In the genomic region with DNA sequence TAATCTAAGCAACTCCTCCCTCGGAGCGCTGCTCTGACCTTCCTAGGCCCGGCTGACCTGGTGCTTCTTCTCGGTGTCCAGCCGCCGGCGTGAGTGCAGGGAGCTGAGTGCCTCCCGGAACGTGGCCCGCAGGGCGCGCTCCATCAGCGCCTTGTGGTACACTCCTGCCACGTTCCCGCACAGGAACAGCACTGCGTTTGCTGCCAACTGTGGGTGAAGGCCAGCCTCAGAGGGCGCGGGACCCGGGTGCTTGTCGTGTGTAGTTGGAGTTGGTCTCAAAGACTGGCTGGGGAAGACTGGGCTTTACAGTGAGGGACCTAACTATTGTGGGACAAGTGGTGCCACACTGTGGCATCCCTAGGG, we compare ENCODE assay signal across 12 cellular contexts. TPM values are rescaled to one million over a fixed set of nuclear protein-coding genes. Genes with fewer than 3 reads are reported as not detected.
A peak's percentile ranks its signal among the peaks of the same experiment; 100 is the strongest.
DNase-seq lines count a peak whose midpoint lies in the region; ATAC-seq, FAIRE-seq and TF ChIP-seq lines count a peak whose summit lies in the region.
"Had no signal": no experiment of that assay in that cellular context is flagged by ENCODE, and none has a peak within 500 bp of the region (broad histone marks: within the 10 kb centered on the region; RNA-seq: fewer than 3 reads in every experiment).

No MANE protein-coding gene starts in this region.

- H3K36me3 ChIP-seq in left ventricle myocardium inferior (peaks cover 5% of the 10 kb centered on the region), Panc1 (ENCODE audit: control insufficient read depth, insufficient read depth, low read length) (no peaks in the 10 kb centered on the region), keratinocyte (ENCODE audit: control insufficient read depth in 2 of 2, extremely low read depth in 1 of 2, insufficient read depth in 2 of 2, low read length in 2 of 2) (peaks cover 0 to 2% of the 10 kb centered on the region in 2 experiments)

- H2AFZ ChIP-seq in keratinocyte (ENCODE audit: control insufficient read depth, low read length): no peak overlapping the region

- no TSS peak for BruUV-seq in Panc1 (replicated peaks; lab: Mats Ljungman, UMichigan)

- H3K4me1 ChIP-seq in left ventricle myocardium inferior (peaks cover 40% of the 10 kb centered on the region), Panc1 (ENCODE audit: control insufficient read depth, insufficient read depth, low read length) (peaks cover 3% of the 10 kb centered on the region; the same call in 1 of the 2 replicates), keratinocyte (ENCODE audit: control insufficient read depth, extremely low read depth, insufficient read depth, low read length) (peaks cover 22% of the 10 kb centered on the region)

- peak overlapping the region; percentile 95 for H3K27ac ChIP-seq in left ventricle myocardium inferior (replicated peaks)
- no peak overlapping the region for H3K27ac ChIP-seq in Panc1 (ENCODE audit: low read length)
- H3K27ac ChIP-seq in keratinocyte (ENCODE audit: control insufficient read depth, insufficient read depth, low read length): no peak overlapping the region
- H3K27ac ChIP-seq: parathyroid adenoma had no signal

- no peak for FAIRE-seq in keratinocyte (lab: Jason Lieb, UNC)

- no peaks in the 10 kb centered on the region for H4K20me1 ChIP-seq in keratinocyte (ENCODE audit: control insufficient read depth, extremely low read depth, insufficient read depth, low read length)

- no peaks in the 10 kb centered on the region for H3K9me1 ChIP-seq in keratinocyte (ENCODE audit: control insufficient read depth, extremely low read depth, insufficient read depth, low read length)

- H3K4me2 ChIP-seq in keratinocyte (ENCODE audit: control insufficient read depth, extremely low read depth, insufficient read depth, low read depth, low read length): peak overlapping the region; percentile 52

- H3K27me3 ChIP-seq in left ventricle myocardium inferior (ENCODE audit: low read depth) (peaks cover 44% of the 10 kb centered on the region), Panc1 (ENCODE audit: control insufficient read depth, insufficient read depth, low read length) (no peaks in the 10 kb centered on the region), keratinocyte (ENCODE audit: control insufficient read depth, extremely low read depth, insufficient read depth, low read length) (peaks cover 13% of the 10 kb centered on the region)

- ATAC-seq in Right ventricle myocardium superior (ENCODE audit: poor library complexity) (no peak), Panc1 (peak; percentile 33; the same call in 1 of the 2 replicates), HG02973 (IDR thresholded peaks at IDR 0.05; ENCODE audit: unreplicated experiment) (no peak), GM21717 (IDR thresholded peaks at IDR 0.05; ENCODE audit: unreplicated experiment) (no peak)

- intact Hi-C loops in left ventricle myocardium inferior (cut with micrococcal nuclease): loop anchor here (5.0 kb wide), 1 partner anchor 106 kb away; no protein-coding TSS in a partner anchor
- intact Hi-C loops in Right ventricle myocardium superior (cut with DNase I): loop anchor here (2.0 kb wide), 1 partner anchor 105 kb away; no protein-coding TSS in a partner anchor
- intact Hi-C loops in Panc1 (cut with micrococcal nuclease; ENCODE audit: unreplicated experiment): loop anchor here (2.0 kb wide), 1 partner anchor 99 kb away; no protein-coding TSS in a partner anchor

- in situ Hi-C loops in Panc1 (cut with HindIII; ENCODE audit: low pct_unique_long_range_greater_than_20kb, low sequenced_read_pairs): loop anchor here (10.0 kb wide), 1 partner anchor 103 kb away; no protein-coding TSS in a partner anchor

- H3K9me3 ChIP-seq in left ventricle myocardium inferior (replicated peaks): no peaks in the 10 kb centered on the region
- H3K9me3 ChIP-seq in Panc1 (ENCODE audit: control insufficient read depth, insufficient read depth, low read depth, low read length): no peaks in the 10 kb centered on the region
- H3K9me3 ChIP-seq in keratinocyte (ENCODE audit: control insufficient read depth, low read depth, low read length): no peaks in the 10 kb centered on the region

- no peak for TF ChIP-seq CTCF in left ventricle myocardium inferior (IDR thresholded peaks at IDR 0.05; ENCODE audit: borderline replicate concordance)
- TF ChIP-seq CTCF in Panc1 (IDR thresholded peaks at IDR 0.05): no peak
- peak in 1 of 3 experiments; percentile 8 for TF ChIP-seq CTCF in keratinocyte (optimal IDR thresholded peaks at IDR 0.05 in 1 of 3, IDR thresholded peaks at IDR 0.05 in 1 of 3, conservative IDR thresholded peaks at IDR 0.05 in 1 of 3; ENCODE audit: extremely low read depth in 1 of 3, insufficient read depth in 2 of 3, low read length in 3 of 3)

- H3K79me2 ChIP-seq in keratinocyte (ENCODE audit: control insufficient read depth, insufficient read depth, low read length): no peaks in the 10 kb centered on the region
- H3K79me2 ChIP-seq: parathyroid adenoma had no signal

- CTCF ChIA-PET in Panc1 (lab: Charles Lee): interaction anchor here (0.6 to 1.7 kb wide), 3 partner anchors 100 to 105 kb away, joined by 3 to 11 read pairs (median 5); no protein-coding TSS in a partner anchor

- dilution Hi-C loops in keratinocyte (cut with MboI; ENCODE audit: extremely low pct_ligation_motif_present, low sequenced_read_pairs): no loop called here

- DNase-seq in left ventricle myocardium inferior (no peak), Right ventricle myocardium superior (no peak), Panc1 (ENCODE audit: low read depth, low spot score) (no peak), keratinocyte (ENCODE audit: low read depth, low spot score) (no peak), NCI-H1694 (lab: John Stamatoyannopoulos, UW) (no peak), T-helper 9 cell (no peak)
- DNase-seq: NCI-H446 treated with DMSO at 0.1 percent for 48 hours had no signal

- H3K9ac ChIP-seq in keratinocyte (ENCODE audit: control insufficient read depth, extremely low read depth, insufficient read depth, low read length): no peak overlapping the region
- H3K9ac ChIP-seq: parathyroid adenoma had no signal

- H3K4me3 ChIP-seq in left ventricle myocardium inferior (no peak overlapping the region), Panc1 (ENCODE audit: low read depth in 2 of 2, low read length in 2 of 2) (no peak overlapping the region), keratinocyte (ENCODE audit: control insufficient read depth in 2 of 3, extremely low read depth in 1 of 3, insufficient read depth in 2 of 3, low read depth in 1 of 3, low read length in 3 of 3) (no peak overlapping the region)

- POLR2A ChIA-PET in Panc1 (lab: Charles Lee): no interaction called here

RNA-seq across cellular contexts. Expression of a gene that starts 3.2 kb away (rescaled TPM):
- total RNA-seq in left ventricle myocardium inferior: 26.6 TPM
- 20.6 TPM for total RNA-seq in Right ventricle myocardium superior
- 0.21 TPM for total RNA-seq in Panc1 (2021; ENCODE audit: unreplicated experiment)
- polyA plus RNA-seq in Panc1 (2012; ENCODE audit: insufficient read length): not detected
- 0.21 to 0.44 TPM (median 0.23 TPM) in 3 replicates for polyA plus RNA-seq in keratinocyte
- polyA plus RNA-seq in keratinocyte (2011; ENCODE audit: low read depth): 0.92 TPM
- 0.05 and 0.16 TPM in 2 replicates for polyA plus RNA-seq in keratinocyte (2011; cell fraction: cytosol; rRNA removed)
- polyA plus RNA-seq in keratinocyte (2011; cell fraction: nucleus; rRNA removed): 4.1 and 5.3 TPM in 2 replicates
- 0.29 and 0.69 TPM in 2 replicates for polyA plus RNA-seq in keratinocyte (2012; ENCODE audit: low replicate concordance)
- 0.20 to 0.32 TPM in 2 of 3 replicates, not detected in the other for polyA minus RNA-seq in keratinocyte
- 5.4 TPM for polyA minus RNA-seq in keratinocyte (2011; cell fraction: cytosol; rRNA and poly(A)+ RNA removed)
- polyA minus RNA-seq in keratinocyte (2011; cell fraction: nucleus; rRNA and poly(A)+ RNA removed): 1.1 and 1.2 TPM in 2 replicates
- total RNA-seq: HT1080 had no signal

RNA-seq across cellular contexts. Expression of a gene that starts 8.1 kb away (rescaled TPM):
- 3.6 TPM for total RNA-seq in left ventricle myocardium inferior
- total RNA-seq in Right ventricle myocardium superior: 2.9 TPM
- total RNA-seq in Panc1 (2021; ENCODE audit: unreplicated experiment): not detected
- not detected for polyA plus RNA-seq in Panc1 (2012; ENCODE audit: insufficient read length)
- 7.3 to 10.7 TPM (median 8.0 TPM) in 3 replicates for polyA plus RNA-seq in keratinocyte
- polyA plus RNA-seq in keratinocyte (2011; ENCODE audit: low read depth): 2.1 TPM
- 3.5 and 4.3 TPM in 2 replicates for polyA plus RNA-seq in keratinocyte (2011; cell fraction: cytosol; rRNA removed)
- polyA plus RNA-seq in keratinocyte (2011; cell fraction: nucleus; rRNA removed): 28.7 and 35.3 TPM in 2 replicates
- polyA plus RNA-seq in keratinocyte (2012; ENCODE audit: low replicate concordance): 4.6 and 6.4 TPM in 2 replicates
- 6.1 to 7.7 TPM (median 7.0 TPM) in 3 replicates for polyA minus RNA-seq in keratinocyte
- polyA minus RNA-seq in keratinocyte (2011; cell fraction: cytosol; rRNA and poly(A)+ RNA removed): 3.5 TPM
- 8.8 and 9.8 TPM in 2 replicates for polyA minus RNA-seq in keratinocyte (2011; cell fraction: nucleus; rRNA and poly(A)+ RNA removed)
- polyA plus RNA-seq: AG04450 had no signal

RNA-seq across cellular contexts. Expression of a gene that starts 20.4 kb away (rescaled TPM):
- total RNA-seq in left ventricle myocardium inferior: 1.8 TPM
- 1.8 TPM for total RNA-seq in Right ventricle myocardium superior
- total RNA-seq in Panc1 (2021; ENCODE audit: unreplicated experiment): 4.8 TPM
- polyA plus RNA-seq in Panc1 (2012; ENCODE audit: insufficient read length): 7.0 TPM
- 8.6 to 20.4 TPM (median 14.6 TPM) in 3 replicates for polyA plus RNA-seq in keratinocyte
- polyA plus RNA-seq in keratinocyte (2011; ENCODE audit: low read depth): 8.4 TPM
- polyA plus RNA-seq in keratinocyte (2011; cell fraction: cytosol; rRNA removed): 3.0 and 4.3 TPM in 2 replicates
- 53.5 and 61.4 TPM in 2 replicates for polyA plus RNA-seq in keratinocyte (2011; cell fraction: nucleus; rRNA removed)
- 8.4 and 41.2 TPM in 2 replicates for polyA plus RNA-seq in keratinocyte (2012; ENCODE audit: low replicate concordance)
- polyA minus RNA-seq in keratinocyte: 16.4 to 31.6 TPM (median 21.6 TPM) in 3 replicates
- polyA minus RNA-seq in keratinocyte (2011; cell fraction: cytosol; rRNA and poly(A)+ RNA removed): 11.1 TPM
- polyA minus RNA-seq in keratinocyte (2011; cell fraction: nucleus; rRNA and poly(A)+ RNA removed): 12.5 and 15.4 TPM in 2 replicates

RNA-seq across cellular contexts. Expression of a gene that starts 21.8 kb away (rescaled TPM):
- total RNA-seq in left ventricle myocardium inferior (0.71 TPM), Right ventricle myocardium superior (0.65 TPM), Panc1 (2021; ENCODE audit: unreplicated experiment) (6.9 TPM)
- 4.9 TPM for polyA plus RNA-seq in Panc1 (2012; ENCODE audit: insufficient read length)
- polyA plus RNA-seq in keratinocyte: 5.4 to 13.4 TPM (median 7.9 TPM) in 3 replicates
- 3.9 TPM for polyA plus RNA-seq in keratinocyte (2011; ENCODE audit: low read depth)
- 1.2 and 2.7 TPM in 2 replicates for polyA plus RNA-seq in keratinocyte (2011; cell fraction: cytosol; rRNA removed)
- 28.9 and 46.2 TPM in 2 replicates for polyA plus RNA-seq in keratinocyte (2011; cell fraction: nucleus; rRNA removed)
- polyA plus RNA-seq in keratinocyte (2012; ENCODE audit: low replicate concordance): 8.7 and 19.1 TPM in 2 replicates
- polyA minus RNA-seq in keratinocyte: 6.4 to 9.3 TPM (median 6.9 TPM) in 3 replicates
- polyA minus RNA-seq in keratinocyte (2011; cell fraction: cytosol; rRNA and poly(A)+ RNA removed): 16.9 TPM
- polyA minus RNA-seq in keratinocyte (2011; cell fraction: nucleus; rRNA and poly(A)+ RNA removed): 33.0 TPM in 2 replicates

RNA-seq across cellular contexts. Expression of a gene that starts 23.9 kb away (rescaled TPM):
- total RNA-seq in left ventricle myocardium inferior (3.1 TPM), Right ventricle myocardium superior (2.9 TPM), Panc1 (2021; ENCODE audit: unreplicated experiment) (0.18 TPM)
- polyA plus RNA-seq in Panc1 (2012; ENCODE audit: insufficient read length): 2.0 TPM
- 2.4 to 3.7 TPM (median 2.6 TPM) in 3 replicates for polyA plus RNA-seq in keratinocyte
- 5.1 TPM for polyA plus RNA-seq in keratinocyte (2011; ENCODE audit: low read depth)
- 1.7 and 1.8 TPM in 2 replicates for polyA plus RNA-seq in keratinocyte (2011; cell fraction: cytosol; rRNA removed)
- 2.1 and 2.8 TPM in 2 replicates for polyA plus RNA-seq in keratinocyte (2011; cell fraction: nucleus; rRNA removed)
- 3.2 and 4.2 TPM in 2 replicates for polyA plus RNA-seq in keratinocyte (2012; ENCODE audit: low replicate concordance)
- 0.99 to 3.9 TPM (median 1.3 TPM) in 3 replicates for polyA minus RNA-seq in keratinocyte
- polyA minus RNA-seq in keratinocyte (2011; cell fraction: cytosol; rRNA and poly(A)+ RNA removed): 1.5 TPM
- polyA minus RNA-seq in keratinocyte (2011; cell fraction: nucleus; rRNA and poly(A)+ RNA removed): 0.63 and 0.78 TPM in 2 replicates

Comparison
In these comparisons a context has a peak if more than half of its experiments do, and no peak if none do; other contexts are left out.
1. RNA of a gene that starts 3.2 kb away (total RNA-seq): 26.6 TPM in left ventricle myocardium inferior (single experiment) and 20.6 TPM in Right ventricle myocardium superior (single experiment); 0.21 TPM in Panc1 (single experiment); every median in the first group is over 10 times any median in the second.